8 cellular contexts compared by ENCODE assay signal in the genomic region with DNA sequence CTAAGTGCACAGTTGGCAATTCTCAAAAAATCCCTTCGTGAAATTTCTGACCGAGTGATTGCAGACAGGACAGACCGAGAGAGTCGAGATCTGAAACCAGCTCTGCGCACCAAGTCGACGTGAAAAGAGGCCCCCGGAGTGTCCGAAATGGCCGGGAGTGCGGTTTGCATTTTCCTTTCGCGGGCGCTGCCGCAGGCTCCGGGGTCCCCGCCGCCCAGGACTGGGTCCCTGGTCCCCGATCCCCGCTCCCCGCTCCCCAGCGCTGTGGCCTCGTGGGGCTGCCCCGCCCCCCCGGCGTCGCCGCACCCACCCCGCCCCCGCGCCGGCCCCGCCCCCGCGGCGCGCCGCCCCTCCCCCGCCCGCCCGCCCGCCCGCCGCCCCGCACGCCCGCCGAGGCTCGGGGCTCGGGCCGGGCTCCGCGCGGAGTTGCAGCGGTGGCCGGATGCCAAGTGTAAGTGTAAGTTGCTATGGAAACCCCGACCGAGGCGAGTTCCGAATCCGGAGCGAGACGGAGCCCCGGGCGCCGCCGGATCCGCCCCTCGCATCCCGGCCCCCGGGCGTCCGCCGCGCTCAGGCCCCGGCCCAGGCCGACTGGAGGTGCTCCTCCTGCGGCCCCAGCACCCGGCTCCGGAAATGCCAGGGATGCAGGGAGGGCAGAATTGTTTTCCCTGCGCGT. TPM values are rescaled to one million over a fixed set of nuclear protein-coding genes. Genes with fewer than 3 reads are reported as not detected.
DNase-seq lines count a peak whose midpoint lies in the region; ATAC-seq and TF ChIP-seq lines count a peak whose summit lies in the region.

No MANE protein-coding gene starts in this region.

- CTCF ChIA-PET in RWPE1 (lab: Yijun Ruan, JAX) = interaction anchor here (2.1 kb wide), 1 partner anchor 13 kb away, joined by 5 read pairs; no protein-coding TSS in a partner anchor

- POLR2A ChIA-PET in RWPE1 (lab: Yijun Ruan, JAX; ENCODE audit: low non-redundant PET) = interaction anchor here (0.7 kb wide), 1 partner anchor 474 kb away, joined by 3 read pairs; no protein-coding TSS in a partner anchor

- 1% methylated on average over 82 of the region's 82 CpGs for WGBS in urinary bladder

- peaks cover 8% of the 10 kb centered on the region for H3K36me3 Mint-ChIP-seq in natural killer cell treated with Interleukin-12 subunit alpha and Interleukin-12 subunit beta and Interleukin-15 and Interleukin-18, amount 100 ng/mL, for 72 hours

- DNase-seq in COR-L47 (lab: John Stamatoyannopoulos, UW) (peak; percentile 49), RWPE1 (ENCODE audit: low spot score) (peak; percentile 79), fibroblast of villous mesenchyme (ENCODE audit: low read depth) (peak; percentile 67)
- peak; percentile 6 to 67 (median 40) for DNase-seq in activated naive CD4-positive, alpha-beta T cell (lab: John Stamatoyannopoulos, UW)
- peak; percentile 79 for DNase-seq in natural killer cell treated with Interleukin-12 subunit alpha and Interleukin-12 subunit beta and Interleukin-15 and Interleukin-18, amount 100 ng/mL, for 72 hours (ENCODE audit: low spot score)

- peak overlapping the region; percentile 45 to 62 for H3K27ac Mint-ChIP-seq in natural killer cell treated with Interleukin-12 subunit alpha and Interleukin-12 subunit beta and Interleukin-15 and Interleukin-18, amount 100 ng/mL, for 72 hours

- ATAC-seq in GM19455 (IDR thresholded peaks at IDR 0.05; ENCODE audit: unreplicated experiment) = peak; percentile 49
- peak; percentile 36 for ATAC-seq in HG03469 (IDR thresholded peaks at IDR 0.05; ENCODE audit: unreplicated experiment)
- peak; percentile 75 to 80 for ATAC-seq in natural killer cell treated with Interleukin-12 subunit alpha and Interleukin-12 subunit beta and Interleukin-15 and Interleukin-18, amount 100 ng/mL, for 72 hours

- peak overlapping the region; percentile 78 for H3K27ac ChIP-seq in RWPE1
- H3K27ac ChIP-seq in urinary bladder (ENCODE audit: low read depth) = no peak overlapping the region

- H3K27me3 Mint-ChIP-seq in natural killer cell treated with Interleukin-12 subunit alpha and Interleukin-12 subunit beta and Interleukin-15 and Interleukin-18, amount 100 ng/mL, for 72 hours = peaks cover 8 to 12% of the 10 kb centered on the region in 2 donors

- H3K4me1 Mint-ChIP-seq in natural killer cell treated with Interleukin-12 subunit alpha and Interleukin-12 subunit beta and Interleukin-15 and Interleukin-18, amount 100 ng/mL, for 72 hours (ENCODE audit: low read depth in 2 of 2) = peaks cover 28 to 43% of the 10 kb centered on the region in 2 donors

- TF ChIP-seq CTCF in RWPE1 (conservative IDR thresholded peaks at IDR 0.05; ENCODE audit: low read depth) (no peak), fibroblast of villous mesenchyme (IDR thresholded peaks at IDR 0.05; ENCODE audit: insufficient read depth, low read depth, low read length) (no peak)

- H3K36me3 ChIP-seq in urinary bladder (ENCODE audit: insufficient read depth) = peaks cover 1% of the 10 kb centered on the region

- H3K4me3 ChIP-seq in fibroblast of villous mesenchyme (ENCODE audit: low read depth, low read length) (peak overlapping the region; percentile 66), urinary bladder (ENCODE audit: low read depth, low read length) (peak overlapping the region; percentile 68)

- H3K9me3 Mint-ChIP-seq in natural killer cell treated with Interleukin-12 subunit alpha and Interleukin-12 subunit beta and Interleukin-15 and Interleukin-18, amount 100 ng/mL, for 72 hours = no peaks in the 10 kb centered on the region

- no peaks in the 10 kb centered on the region for H3K4me1 ChIP-seq in urinary bladder (ENCODE audit: insufficient read depth)

- peak overlapping the region; percentile 83 for H3K4me3 Mint-ChIP-seq in natural killer cell treated with Interleukin-12 subunit alpha and Interleukin-12 subunit beta and Interleukin-15 and Interleukin-18, amount 100 ng/mL, for 72 hours

RNA-seq across cellular contexts. Expression of a gene that starts 4.5 kb away (rescaled TPM):
- 43.2 and 49.0 TPM in 2 replicates for total RNA-seq in fibroblast of villous mesenchyme
- total RNA-seq in natural killer cell treated with Interleukin-12 subunit alpha and Interleukin-12 subunit beta and Interleukin-15 and Interleukin-18, amount 100 ng/mL, for 72 hours = 10 to 100 TPM; 38.2 to 44.9 TPM
- total RNA-seq in urinary bladder = 60.1 TPM
- polyA plus RNA-seq in urinary bladder = 46.6 TPM

RNA-seq across cellular contexts. Expression of a gene that starts 9.2 kb away (rescaled TPM):
- 32.9 and 38.4 TPM in 2 replicates for total RNA-seq in fibroblast of villous mesenchyme
- 10 to 100 TPM; 50.1 to 55.8 TPM for total RNA-seq in natural killer cell treated with Interleukin-12 subunit alpha and Interleukin-12 subunit beta and Interleukin-15 and Interleukin-18, amount 100 ng/mL, for 72 hours
- 46.8 TPM for total RNA-seq in urinary bladder
- 40.9 TPM for polyA plus RNA-seq in urinary bladder

RNA-seq across cellular contexts. Expression of a gene that starts 19.9 kb away (rescaled TPM):
- not detected in 2 replicates for total RNA-seq in fibroblast of villous mesenchyme
- total RNA-seq in natural killer cell treated with Interleukin-12 subunit alpha and Interleukin-12 subunit beta and Interleukin-15 and Interleukin-18, amount 100 ng/mL, for 72 hours = under 1 TPM; 0.28 to 0.29 TPM
- 0.37 TPM for total RNA-seq in urinary bladder
- polyA plus RNA-seq in urinary bladder = 0.03 TPM
